In genomic region chr1:60821156-60821555, GRCh38 we compare ENCODE assay signal across 8 cellular contexts.
"Had no signal": no experiment of that assay in that cellular context is flagged by ENCODE, and none has a peak within 500 bp of the region (broad histone marks: within the 10 kb centered on the region; RNA-seq: fewer than 3 reads in every experiment).

No MANE protein-coding gene starts in this region.

- H3K4me3 ChIP-seq: GM12878 had no signal

- DNase-seq: GDM1, GF-D8 had no signal

- FAIRE-seq: G401.6, GM12878, GM12891, GM12892, GM18507, GM19239 had no signal

- ATAC-seq: GM12878 had no signal
